8 cellular contexts compared by ENCODE assay signal in the genomic region with DNA sequence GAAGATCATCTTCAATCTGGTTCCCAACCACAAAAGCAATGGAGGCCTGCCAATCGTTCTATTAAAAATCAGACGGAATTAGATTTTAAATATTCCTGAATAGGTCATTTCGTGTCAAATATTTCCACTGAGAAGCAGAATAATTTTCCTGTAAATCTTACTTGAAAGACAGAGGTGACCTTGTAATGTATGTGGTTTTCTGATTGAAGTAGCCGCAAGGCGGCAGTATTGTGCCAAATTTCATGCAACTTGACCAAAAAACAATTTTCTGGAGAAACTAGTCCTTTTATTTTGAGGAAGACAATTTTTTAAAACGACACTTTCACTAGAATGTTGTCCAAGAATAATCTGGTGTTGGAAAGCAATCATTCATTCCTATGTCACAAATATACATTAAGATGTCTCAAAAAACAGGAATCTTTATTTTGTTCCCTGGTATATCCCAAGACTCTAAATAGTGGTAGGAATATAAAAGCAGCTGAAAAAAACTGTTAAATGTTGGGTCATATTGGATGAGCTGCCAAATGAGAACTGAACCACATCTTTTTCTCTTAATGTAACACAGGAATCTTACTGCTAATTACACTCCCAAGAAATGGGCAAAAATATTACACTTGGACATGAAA. TPM values are rescaled to one million over a fixed set of nuclear protein-coding genes. Genes with fewer than 3 reads are reported as not detected.
DNase-seq lines count a peak whose midpoint lies in the region; ATAC-seq and TF ChIP-seq lines count a peak whose summit lies in the region.

No MANE protein-coding gene starts in this region.

- peak; percentile 37 for DNase-seq in AG20443 (ENCODE audit: low spot score)
- peak; percentile 49 for DNase-seq in NOMO-1 treated with DMSO at 0.1 percent for 48 hours (lab: John Stamatoyannopoulos, UW; ENCODE audit: unreplicated experiment)
- peak; percentile 70 to 78 (median 74) for DNase-seq in body of pancreas
- peak; percentile 66 for DNase-seq in islet precursor cell
- DNase-seq in stimulated activated CD4-positive, alpha-beta T cell treated with anti-CD3 and anti-CD28 coated beads, TNF-alpha, amount 100 ng/mL, for 48 hours (ENCODE audit: low read depth in 3 of 3) = peak; percentile 8 to 13 (median 11)
- no peak for DNase-seq in effector CD4-positive, alpha-beta T cell

- peaks cover 5% of the 10 kb centered on the region for H3K4me1 ChIP-seq in body of pancreas

- ATAC-seq in GM18868 (IDR thresholded peaks at IDR 0.05; ENCODE audit: unreplicated experiment) = peak; percentile 40
- ATAC-seq in body of pancreas = no peak
- ATAC-seq in GM21423 (IDR thresholded peaks at IDR 0.05; ENCODE audit: unreplicated experiment) = no peak

- intact Hi-C loops in body of pancreas (cut with DNase I) = loop anchor here (5.0 kb wide), 1 partner anchor 861 kb away; no protein-coding TSS in a partner anchor

- no peak for TF ChIP-seq POLR2A in body of pancreas (IDR thresholded peaks at IDR 0.05)

- no peaks in the 10 kb centered on the region for H3K9me3 ChIP-seq in body of pancreas

- 1% methylated on average over 6 of the region's 6 CpGs for WGBS in body of pancreas, 2 donors

- H3K4me3 ChIP-seq in body of pancreas = no peak overlapping the region

- H3K36me3 ChIP-seq in body of pancreas (replicated peaks in 1 of 2; ENCODE audit: insufficient read depth in 1 of 2, low read depth in 2 of 2) = no peaks in the 10 kb centered on the region

- no peak overlapping the region for H3K27ac ChIP-seq in body of pancreas

- no peaks in the 10 kb centered on the region for H3K27me3 ChIP-seq in body of pancreas

- peak; percentile 49 to 77 (median 68) for TF ChIP-seq CTCF in body of pancreas (IDR thresholded peaks at IDR 0.05)

RNA-seq across cellular contexts. Expression of a gene that starts 33.6 kb away (rescaled TPM):
- 1 to 10 TPM in 1 of 2 donors, not detected in 1; 1.6 TPM for total RNA-seq in body of pancreas
